Comparison of ENCODE assay signal across 1 cellular context in the genomic region with DNA sequence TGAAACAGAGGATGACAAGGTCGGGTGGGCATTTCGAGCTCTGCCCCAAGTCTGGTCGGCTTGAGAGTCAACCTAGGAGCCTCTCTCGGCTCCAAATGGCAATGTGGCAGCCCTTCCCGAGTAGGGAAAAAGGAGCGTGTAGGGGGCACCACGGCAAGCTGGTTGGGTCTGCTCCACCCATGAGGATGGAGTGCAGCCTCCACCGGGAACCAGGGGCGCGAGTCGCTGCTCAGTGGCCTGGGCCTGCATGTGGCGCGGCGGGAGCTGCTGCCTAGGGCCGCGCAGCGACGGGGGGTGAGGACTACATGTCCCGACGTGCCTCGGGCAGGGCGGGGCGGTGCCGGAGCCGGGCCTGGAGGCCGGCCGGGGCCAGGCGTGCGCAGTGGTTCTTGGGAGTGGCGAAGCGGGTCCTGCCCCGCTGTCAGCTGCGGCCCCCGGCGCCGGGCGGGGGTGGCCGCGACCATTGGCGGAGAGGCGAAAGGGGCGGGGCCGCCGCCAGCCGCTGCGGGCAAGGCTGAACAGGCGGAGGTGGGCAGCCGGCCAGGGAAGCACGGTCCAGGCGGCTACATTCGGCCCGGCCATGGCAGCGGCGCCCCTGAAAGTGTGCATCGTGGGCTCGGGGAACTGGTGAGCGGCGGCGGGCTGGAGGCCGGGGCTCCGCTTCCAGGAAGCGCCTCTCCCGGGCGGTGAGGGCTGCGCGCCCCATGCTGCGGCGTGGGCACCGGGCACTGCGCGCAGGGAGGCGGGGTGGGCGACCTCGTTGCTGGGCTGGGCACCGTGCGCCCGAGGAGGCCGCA.
TF ChIP-seq lines count a peak whose summit lies in the region.

A gene (plus strand): TSS at position 489 of the 797 bp plus-strand sequence. CDS start 92 bp downstream, at position 581.

TF ChIP-seq in WTC11, 78 proteins besides CTCF, POLR2A, EP300 and RAD21 (continued from another document and continues in another):
- TF ChIP-seq, protein P1, sequence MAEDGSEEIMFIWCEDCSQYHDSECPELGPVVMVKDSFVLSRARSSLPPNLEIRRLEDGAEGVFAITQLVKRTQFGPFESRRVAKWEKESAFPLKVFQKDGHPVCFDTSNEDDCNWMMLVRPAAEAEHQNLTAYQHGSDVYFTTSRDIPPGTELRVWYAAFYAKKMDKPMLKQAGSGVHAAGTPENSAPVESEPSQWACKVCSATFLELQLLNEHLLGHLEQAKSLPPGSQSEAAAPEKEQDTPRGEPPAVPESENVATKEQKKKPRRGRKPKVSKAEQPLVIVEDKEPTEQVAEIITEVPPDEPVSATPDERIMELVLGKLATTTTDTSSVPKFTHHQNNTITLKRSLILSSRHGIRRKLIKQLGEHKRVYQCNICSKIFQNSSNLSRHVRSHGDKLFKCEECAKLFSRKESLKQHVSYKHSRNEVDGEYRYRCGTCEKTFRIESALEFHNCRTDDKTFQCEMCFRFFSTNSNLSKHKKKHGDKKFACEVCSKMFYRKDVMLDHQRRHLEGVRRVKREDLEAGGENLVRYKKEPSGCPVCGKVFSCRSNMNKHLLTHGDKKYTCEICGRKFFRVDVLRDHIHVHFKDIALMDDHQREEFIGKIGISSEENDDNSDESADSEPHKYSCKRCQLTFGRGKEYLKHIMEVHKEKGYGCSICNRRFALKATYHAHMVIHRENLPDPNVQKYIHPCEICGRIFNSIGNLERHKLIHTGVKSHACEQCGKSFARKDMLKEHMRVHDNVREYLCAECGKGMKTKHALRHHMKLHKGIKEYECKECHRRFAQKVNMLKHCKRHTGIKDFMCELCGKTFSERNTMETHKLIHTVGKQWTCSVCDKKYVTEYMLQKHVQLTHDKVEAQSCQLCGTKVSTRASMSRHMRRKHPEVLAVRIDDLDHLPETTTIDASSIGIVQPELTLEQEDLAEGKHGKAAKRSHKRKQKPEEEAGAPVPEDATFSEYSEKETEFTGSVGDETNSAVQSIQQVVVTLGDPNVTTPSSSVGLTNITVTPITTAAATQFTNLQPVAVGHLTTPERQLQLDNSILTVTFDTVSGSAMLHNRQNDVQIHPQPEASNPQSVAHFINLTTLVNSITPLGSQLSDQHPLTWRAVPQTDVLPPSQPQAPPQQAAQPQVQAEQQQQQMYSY (CRISPR knock-in tag; IDR thresholded peaks at IDR 0.05), result no peak
- TF ChIP-seq NFYB (CRISPR knock-in tag; conservative IDR thresholded peaks at IDR 0.05; ENCODE audit: low read depth) (no peak), ZNF138 (CRISPR knock-in tag; conservative IDR thresholded peaks at IDR 0.05) (0 out of 2 replicates have a peak, but pooled peaks have one; percentile 44), HMGA2 (CRISPR knock-in tag; IDR thresholded peaks at IDR 0.05) (no peak), ZNF263 (CRISPR knock-in tag; IDR thresholded peaks at IDR 0.05; ENCODE audit: low read depth) (0 out of 2 replicates have a peak, but pooled peaks have one; percentile 36), OVOL2 (CRISPR knock-in tag; IDR thresholded peaks at IDR 0.05; ENCODE audit: borderline replicate concordance) (no peak), NR1H2 (CRISPR knock-in tag; IDR thresholded peaks at IDR 0.05) (no peak), MYBL2 (CRISPR knock-in tag; IDR thresholded peaks at IDR 0.05) (no peak), TEAD1 (CRISPR knock-in tag; IDR thresholded peaks at IDR 0.05) (peak; percentile 65; the same call in 1 of the 2 replicates), ZNF317 (CRISPR knock-in tag; IDR thresholded peaks at IDR 0.05; ENCODE audit: borderline replicate concordance, low read depth) (no peak), ATF1 (CRISPR knock-in tag; IDR thresholded peaks at IDR 0.05) (no peak), FOXJ3 (CRISPR knock-in tag; IDR thresholded peaks at IDR 0.05; ENCODE audit: borderline replicate concordance) (no peak), FOXP1 (CRISPR knock-in tag; IDR thresholded peaks at IDR 0.05; ENCODE audit: borderline replicate concordance) (no peak), GABPB1 (CRISPR knock-in tag; IDR thresholded peaks at IDR 0.05) (peak; percentile 34; the same call in 1 of the 2 replicates), JUN (CRISPR knock-in tag; IDR thresholded peaks at IDR 0.05) (no peak), ZNF232 (CRISPR knock-in tag; IDR thresholded peaks at IDR 0.05) (0 out of 2 replicates have a peak, but pooled peaks have one; percentile 7), ZNF219 (CRISPR knock-in tag; IDR thresholded peaks at IDR 0.05; ENCODE audit: borderline replicate concordance) (no peak)
- TF ChIP-seq, protein P2, sequence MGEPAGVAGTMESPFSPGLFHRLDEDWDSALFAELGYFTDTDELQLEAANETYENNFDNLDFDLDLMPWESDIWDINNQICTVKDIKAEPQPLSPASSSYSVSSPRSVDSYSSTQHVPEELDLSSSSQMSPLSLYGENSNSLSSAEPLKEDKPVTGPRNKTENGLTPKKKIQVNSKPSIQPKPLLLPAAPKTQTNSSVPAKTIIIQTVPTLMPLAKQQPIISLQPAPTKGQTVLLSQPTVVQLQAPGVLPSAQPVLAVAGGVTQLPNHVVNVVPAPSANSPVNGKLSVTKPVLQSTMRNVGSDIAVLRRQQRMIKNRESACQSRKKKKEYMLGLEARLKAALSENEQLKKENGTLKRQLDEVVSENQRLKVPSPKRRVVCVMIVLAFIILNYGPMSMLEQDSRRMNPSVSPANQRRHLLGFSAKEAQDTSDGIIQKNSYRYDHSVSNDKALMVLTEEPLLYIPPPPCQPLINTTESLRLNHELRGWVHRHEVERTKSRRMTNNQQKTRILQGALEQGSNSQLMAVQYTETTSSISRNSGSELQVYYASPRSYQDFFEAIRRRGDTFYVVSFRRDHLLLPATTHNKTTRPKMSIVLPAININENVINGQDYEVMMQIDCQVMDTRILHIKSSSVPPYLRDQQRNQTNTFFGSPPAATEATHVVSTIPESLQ (CRISPR knock-in tag; IDR thresholded peaks at IDR 0.05), result no peak
- TF ChIP-seq, protein P3, sequence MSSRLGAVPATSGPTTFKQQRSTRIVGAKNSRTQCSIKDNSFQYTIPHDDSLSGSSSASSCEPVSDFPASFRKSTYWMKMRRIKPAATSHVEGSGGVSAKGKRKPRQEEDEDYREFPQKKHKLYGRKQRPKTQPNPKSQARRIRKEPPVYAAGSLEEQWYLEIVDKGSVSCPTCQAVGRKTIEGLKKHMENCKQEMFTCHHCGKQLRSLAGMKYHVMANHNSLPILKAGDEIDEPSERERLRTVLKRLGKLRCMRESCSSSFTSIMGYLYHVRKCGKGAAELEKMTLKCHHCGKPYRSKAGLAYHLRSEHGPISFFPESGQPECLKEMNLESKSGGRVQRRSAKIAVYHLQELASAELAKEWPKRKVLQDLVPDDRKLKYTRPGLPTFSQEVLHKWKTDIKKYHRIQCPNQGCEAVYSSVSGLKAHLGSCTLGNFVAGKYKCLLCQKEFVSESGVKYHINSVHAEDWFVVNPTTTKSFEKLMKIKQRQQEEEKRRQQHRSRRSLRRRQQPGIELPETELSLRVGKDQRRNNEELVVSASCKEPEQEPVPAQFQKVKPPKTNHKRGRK (CRISPR knock-in tag; IDR thresholded peaks at IDR 0.05; ENCODE audit: borderline replicate concordance), result no peak
- TF ChIP-seq, protein P4, sequence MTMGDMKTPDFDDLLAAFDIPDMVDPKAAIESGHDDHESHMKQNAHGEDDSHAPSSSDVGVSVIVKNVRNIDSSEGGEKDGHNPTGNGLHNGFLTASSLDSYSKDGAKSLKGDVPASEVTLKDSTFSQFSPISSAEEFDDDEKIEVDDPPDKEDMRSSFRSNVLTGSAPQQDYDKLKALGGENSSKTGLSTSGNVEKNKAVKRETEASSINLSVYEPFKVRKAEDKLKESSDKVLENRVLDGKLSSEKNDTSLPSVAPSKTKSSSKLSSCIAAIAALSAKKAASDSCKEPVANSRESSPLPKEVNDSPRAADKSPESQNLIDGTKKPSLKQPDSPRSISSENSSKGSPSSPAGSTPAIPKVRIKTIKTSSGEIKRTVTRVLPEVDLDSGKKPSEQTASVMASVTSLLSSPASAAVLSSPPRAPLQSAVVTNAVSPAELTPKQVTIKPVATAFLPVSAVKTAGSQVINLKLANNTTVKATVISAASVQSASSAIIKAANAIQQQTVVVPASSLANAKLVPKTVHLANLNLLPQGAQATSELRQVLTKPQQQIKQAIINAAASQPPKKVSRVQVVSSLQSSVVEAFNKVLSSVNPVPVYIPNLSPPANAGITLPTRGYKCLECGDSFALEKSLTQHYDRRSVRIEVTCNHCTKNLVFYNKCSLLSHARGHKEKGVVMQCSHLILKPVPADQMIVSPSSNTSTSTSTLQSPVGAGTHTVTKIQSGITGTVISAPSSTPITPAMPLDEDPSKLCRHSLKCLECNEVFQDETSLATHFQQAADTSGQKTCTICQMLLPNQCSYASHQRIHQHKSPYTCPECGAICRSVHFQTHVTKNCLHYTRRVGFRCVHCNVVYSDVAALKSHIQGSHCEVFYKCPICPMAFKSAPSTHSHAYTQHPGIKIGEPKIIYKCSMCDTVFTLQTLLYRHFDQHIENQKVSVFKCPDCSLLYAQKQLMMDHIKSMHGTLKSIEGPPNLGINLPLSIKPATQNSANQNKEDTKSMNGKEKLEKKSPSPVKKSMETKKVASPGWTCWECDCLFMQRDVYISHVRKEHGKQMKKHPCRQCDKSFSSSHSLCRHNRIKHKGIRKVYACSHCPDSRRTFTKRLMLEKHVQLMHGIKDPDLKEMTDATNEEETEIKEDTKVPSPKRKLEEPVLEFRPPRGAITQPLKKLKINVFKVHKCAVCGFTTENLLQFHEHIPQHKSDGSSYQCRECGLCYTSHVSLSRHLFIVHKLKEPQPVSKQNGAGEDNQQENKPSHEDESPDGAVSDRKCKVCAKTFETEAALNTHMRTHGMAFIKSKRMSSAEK (CRISPR knock-in tag; IDR thresholded peaks at IDR 0.05; ENCODE audit: borderline replicate concordance), result no peak
- TF ChIP-seq, protein P5, sequence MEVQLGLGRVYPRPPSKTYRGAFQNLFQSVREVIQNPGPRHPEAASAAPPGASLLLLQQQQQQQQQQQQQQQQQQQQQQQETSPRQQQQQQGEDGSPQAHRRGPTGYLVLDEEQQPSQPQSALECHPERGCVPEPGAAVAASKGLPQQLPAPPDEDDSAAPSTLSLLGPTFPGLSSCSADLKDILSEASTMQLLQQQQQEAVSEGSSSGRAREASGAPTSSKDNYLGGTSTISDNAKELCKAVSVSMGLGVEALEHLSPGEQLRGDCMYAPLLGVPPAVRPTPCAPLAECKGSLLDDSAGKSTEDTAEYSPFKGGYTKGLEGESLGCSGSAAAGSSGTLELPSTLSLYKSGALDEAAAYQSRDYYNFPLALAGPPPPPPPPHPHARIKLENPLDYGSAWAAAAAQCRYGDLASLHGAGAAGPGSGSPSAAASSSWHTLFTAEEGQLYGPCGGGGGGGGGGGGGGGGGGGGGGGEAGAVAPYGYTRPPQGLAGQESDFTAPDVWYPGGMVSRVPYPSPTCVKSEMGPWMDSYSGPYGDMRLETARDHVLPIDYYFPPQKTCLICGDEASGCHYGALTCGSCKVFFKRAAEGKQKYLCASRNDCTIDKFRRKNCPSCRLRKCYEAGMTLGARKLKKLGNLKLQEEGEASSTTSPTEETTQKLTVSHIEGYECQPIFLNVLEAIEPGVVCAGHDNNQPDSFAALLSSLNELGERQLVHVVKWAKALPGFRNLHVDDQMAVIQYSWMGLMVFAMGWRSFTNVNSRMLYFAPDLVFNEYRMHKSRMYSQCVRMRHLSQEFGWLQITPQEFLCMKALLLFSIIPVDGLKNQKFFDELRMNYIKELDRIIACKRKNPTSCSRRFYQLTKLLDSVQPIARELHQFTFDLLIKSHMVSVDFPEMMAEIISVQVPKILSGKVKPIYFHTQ (CRISPR knock-in tag; IDR thresholded peaks at IDR 0.05), result no peak
- TF ChIP-seq, protein P6, sequence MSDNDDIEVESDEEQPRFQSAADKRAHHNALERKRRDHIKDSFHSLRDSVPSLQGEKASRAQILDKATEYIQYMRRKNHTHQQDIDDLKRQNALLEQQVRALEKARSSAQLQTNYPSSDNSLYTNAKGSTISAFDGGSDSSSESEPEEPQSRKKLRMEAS (CRISPR knock-in tag; IDR thresholded peaks at IDR 0.05), result peak; percentile 59; the same call in 1 of the 2 replicates
- TF ChIP-seq, protein P7, sequence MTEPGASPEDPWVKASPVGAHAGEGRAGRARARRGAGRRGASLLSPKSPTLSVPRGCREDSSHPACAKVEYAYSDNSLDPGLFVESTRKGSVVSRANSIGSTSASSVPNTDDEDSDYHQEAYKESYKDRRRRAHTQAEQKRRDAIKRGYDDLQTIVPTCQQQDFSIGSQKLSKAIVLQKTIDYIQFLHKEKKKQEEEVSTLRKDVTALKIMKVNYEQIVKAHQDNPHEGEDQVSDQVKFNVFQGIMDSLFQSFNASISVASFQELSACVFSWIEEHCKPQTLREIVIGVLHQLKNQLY (CRISPR knock-in tag; IDR thresholded peaks at IDR 0.05), result no peak
- TF ChIP-seq, protein P8, sequence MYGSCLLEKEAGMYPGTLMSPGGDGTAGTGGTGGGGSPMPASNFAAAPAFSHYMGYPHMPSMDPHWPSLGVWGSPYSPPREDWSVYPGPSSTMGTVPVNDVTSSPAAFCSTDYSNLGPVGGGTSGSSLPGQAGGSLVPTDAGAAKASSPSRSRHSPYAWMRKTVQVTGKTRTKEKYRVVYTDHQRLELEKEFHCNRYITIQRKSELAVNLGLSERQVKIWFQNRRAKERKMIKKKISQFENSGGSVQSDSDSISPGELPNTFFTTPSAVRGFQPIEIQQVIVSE (CRISPR knock-in tag; IDR thresholded peaks at IDR 0.05; ENCODE audit: borderline replicate concordance), result no peak
- TF ChIP-seq, protein P9, sequence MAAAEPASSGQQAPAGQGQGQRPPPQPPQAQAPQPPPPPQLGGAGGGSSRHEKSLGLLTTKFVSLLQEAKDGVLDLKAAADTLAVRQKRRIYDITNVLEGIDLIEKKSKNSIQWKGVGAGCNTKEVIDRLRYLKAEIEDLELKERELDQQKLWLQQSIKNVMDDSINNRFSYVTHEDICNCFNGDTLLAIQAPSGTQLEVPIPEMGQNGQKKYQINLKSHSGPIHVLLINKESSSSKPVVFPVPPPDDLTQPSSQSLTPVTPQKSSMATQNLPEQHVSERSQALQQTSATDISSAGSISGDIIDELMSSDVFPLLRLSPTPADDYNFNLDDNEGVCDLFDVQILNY (CRISPR knock-in tag; IDR thresholded peaks at IDR 0.05), result peak; percentile 54; the same call in 1 of the 2 replicates
- TF ChIP-seq, protein P10, sequence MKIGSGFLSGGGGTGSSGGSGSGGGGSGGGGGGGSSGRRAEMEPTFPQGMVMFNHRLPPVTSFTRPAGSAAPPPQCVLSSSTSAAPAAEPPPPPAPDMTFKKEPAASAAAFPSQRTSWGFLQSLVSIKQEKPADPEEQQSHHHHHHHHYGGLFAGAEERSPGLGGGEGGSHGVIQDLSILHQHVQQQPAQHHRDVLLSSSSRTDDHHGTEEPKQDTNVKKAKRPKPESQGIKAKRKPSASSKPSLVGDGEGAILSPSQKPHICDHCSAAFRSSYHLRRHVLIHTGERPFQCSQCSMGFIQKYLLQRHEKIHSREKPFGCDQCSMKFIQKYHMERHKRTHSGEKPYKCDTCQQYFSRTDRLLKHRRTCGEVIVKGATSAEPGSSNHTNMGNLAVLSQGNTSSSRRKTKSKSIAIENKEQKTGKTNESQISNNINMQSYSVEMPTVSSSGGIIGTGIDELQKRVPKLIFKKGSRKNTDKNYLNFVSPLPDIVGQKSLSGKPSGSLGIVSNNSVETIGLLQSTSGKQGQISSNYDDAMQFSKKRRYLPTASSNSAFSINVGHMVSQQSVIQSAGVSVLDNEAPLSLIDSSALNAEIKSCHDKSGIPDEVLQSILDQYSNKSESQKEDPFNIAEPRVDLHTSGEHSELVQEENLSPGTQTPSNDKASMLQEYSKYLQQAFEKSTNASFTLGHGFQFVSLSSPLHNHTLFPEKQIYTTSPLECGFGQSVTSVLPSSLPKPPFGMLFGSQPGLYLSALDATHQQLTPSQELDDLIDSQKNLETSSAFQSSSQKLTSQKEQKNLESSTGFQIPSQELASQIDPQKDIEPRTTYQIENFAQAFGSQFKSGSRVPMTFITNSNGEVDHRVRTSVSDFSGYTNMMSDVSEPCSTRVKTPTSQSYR (CRISPR knock-in tag; IDR thresholded peaks at IDR 0.05), result no peak
